In genomic region chr12:51961834-51962233, GRCh38 we compare ENCODE assay signal across 13 cellular contexts. TPM values are rescaled to one million over a fixed set of nuclear protein-coding genes. Genes with fewer than 3 reads are reported as not detected.
DNase-seq lines count a peak whose midpoint lies in the region; ATAC-seq and TF ChIP-seq lines count a peak whose summit lies in the region.
"Had no signal": no experiment of that assay in that cellular context is flagged by ENCODE, and none has a peak within 500 bp of the region (broad histone marks: within the 10 kb centered on the region; RNA-seq: fewer than 3 reads in every experiment).

No MANE protein-coding gene starts in this region.

- peak overlapping the region; percentile 27 for H3K4me2 ChIP-seq in hepatocyte

- no peak for TF ChIP-seq POLR2A in suprapubic skin (IDR thresholded peaks at IDR 0.05)

- peaks cover 9% of the 10 kb centered on the region for H4K20me1 ChIP-seq in hepatocyte (ENCODE audit: insufficient read depth, poor library complexity, severe bottlenecking)

- H3K9me2 ChIP-seq in hepatocyte (replicated peaks; ENCODE audit: insufficient read depth): no peaks in the 10 kb centered on the region

- DNase-seq in NCI-H146 (lab: John Stamatoyannopoulos, UW) (peak; percentile 20), NCI-H146 treated with DMSO at 0.1 percent for 48 hours (lab: John Stamatoyannopoulos, UW; ENCODE audit: unreplicated experiment) (no peak), RWPE1 (ENCODE audit: low spot score) (peak; percentile 26), hepatocyte (ENCODE audit: low spot score) (peak; percentile 70), suprapubic skin (ENCODE audit: low spot score in 2 of 2) (no peak), NCI-H1694 (lab: John Stamatoyannopoulos, UW) (no peak), foreskin fibroblast (no peak)
- DNase-seq: 8988T; activated naive CD8-positive, alpha-beta T cell treated with anti-CD3 and anti-CD28 coated beads for 36 hours; H7 had no signal

- POLR2A ChIA-PET in RWPE1 (lab: Yijun Ruan, JAX; ENCODE audit: low non-redundant PET): no interaction called here

- no peak for TF ChIP-seq EP300 in suprapubic skin (IDR thresholded peaks at IDR 0.05)

- H3K36me3 ChIP-seq in hepatocyte (replicated peaks; ENCODE audit: insufficient read depth, low read depth) (no peaks in the 10 kb centered on the region), suprapubic skin (peaks cover 6% of the 10 kb centered on the region)

- no peak overlapping the region for H3K4me3 ChIP-seq in hepatocyte
- H3K4me3 ChIP-seq in suprapubic skin: no peak overlapping the region
- no peak overlapping the region for H3K4me3 ChIP-seq in foreskin fibroblast (ENCODE audit: low read depth in 1 of 2, low read length in 2 of 2)
- H3K4me3 ChIP-seq: esophagus muscularis mucosa had no signal

- H3K27me3 ChIP-seq in hepatocyte: no peaks in the 10 kb centered on the region
- H3K27me3 ChIP-seq in suprapubic skin: no peaks in the 10 kb centered on the region
- H3K27me3 ChIP-seq: esophagus muscularis mucosa, neutrophil had no signal

- H3K27ac ChIP-seq in RWPE1: no peak overlapping the region
- peak overlapping the region; percentile 75 for H3K27ac ChIP-seq in hepatocyte
- peak overlapping the region; percentile 75 for H3K27ac ChIP-seq in suprapubic skin

- H3K9me3 ChIP-seq in hepatocyte (ENCODE audit: low read depth) (no peaks in the 10 kb centered on the region), suprapubic skin (no peaks in the 10 kb centered on the region)
- H3K9me3 ChIP-seq: esophagus muscularis mucosa, neutrophil had no signal

- TF ChIP-seq CTCF in RWPE1 (conservative IDR thresholded peaks at IDR 0.05; ENCODE audit: low read depth): no peak
- TF ChIP-seq CTCF in hepatocyte (IDR thresholded peaks at IDR 0.05; ENCODE audit: poor library complexity): no peak
- TF ChIP-seq CTCF in suprapubic skin (IDR thresholded peaks at IDR 0.05): no peak
- no peak for TF ChIP-seq CTCF in foreskin fibroblast (IDR thresholded peaks at IDR 0.05; ENCODE audit: low read depth, low read length)

- CTCF ChIA-PET in RWPE1 (lab: Yijun Ruan, JAX): interaction anchor here (0.9 to 1.5 kb wide), 2 partner anchors 9 to 10 kb away, joined by 3 to 8 read pairs; no protein-coding TSS in a partner anchor

- WGBS in hepatocyte (ENCODE audit: low lambda C conversion rate, missing lambda C conversion rate): 0% methylated on average over 1 of the region's 1 CpG
- 22% methylated on average over 1 of the region's 1 CpG for WGBS in suprapubic skin

- ATAC-seq in HG03097 (IDR thresholded peaks at IDR 0.05; ENCODE audit: low FRiP score, unreplicated experiment): no peak

- H3K4me1 ChIP-seq in hepatocyte (ENCODE audit: insufficient read depth) (peaks cover 25% of the 10 kb centered on the region), suprapubic skin (peaks cover 49% of the 10 kb centered on the region)

- H3K79me2 ChIP-seq in hepatocyte: peaks cover 81% of the 10 kb centered on the region

- H2AFZ ChIP-seq in hepatocyte: no peak overlapping the region

RNA-seq across cellular contexts. Expression of gene ACVR1B, which starts 10.3 kb away (rescaled TPM):
- total RNA-seq in hepatocyte (16.3 and 22.4 TPM in 2 replicates), suprapubic skin (100 to 1,000 TPM in 1 of 4 donors, 10 to 100 TPM in 3; 40.5 to 103 (median 57.3) TPM)
- 4.8 and 5.7 TPM in 2 replicates for polyA plus RNA-seq in hepatocyte

RNA-seq across cellular contexts. Expression of gene TAMALIN, which starts 44.9 kb away (rescaled TPM):
- total RNA-seq in hepatocyte (4.0 and 8.0 TPM in 2 replicates), suprapubic skin (10 to 100 TPM; 11.5 to 14.5 (median 12.5) TPM)
- 9.9 and 17.0 TPM in 2 replicates for polyA plus RNA-seq in hepatocyte

RNA-seq across cellular contexts. Expression of gene ACVRL1, which starts 54.5 kb away (rescaled TPM):
- 4.6 and 11.6 TPM in 2 replicates for total RNA-seq in hepatocyte
- polyA plus RNA-seq in hepatocyte: 1.4 and 2.4 TPM in 2 replicates
- total RNA-seq in suprapubic skin: 10 to 100 TPM; 31.2 to 43.4 (median 39.0) TPM
- total RNA-seq: activated naive CD8-positive, alpha-beta T cell treated with anti-CD3 and anti-CD28 coated beads for 36 hours had no signal

Comparison
In these comparisons a context has a peak if more than half of its experiments do, and no peak if none do; other contexts are left out.
1. DNase-seq: peak in NCI-H146 (single experiment), RWPE1 (single experiment) and hepatocyte (single experiment); none in NCI-H146 treated with DMSO at 0.1 percent for 48 hours (single experiment), suprapubic skin (0 of 2), NCI-H1694 (single experiment) and foreskin fibroblast (0 of 2).